In genomic region chr17:32275060-32276042, GRCh38 we compare ENCODE assay signal across 9 cellular contexts. TPM values are rescaled to one million over a fixed set of nuclear protein-coding genes. Genes with fewer than 3 reads are reported as not detected.
A peak's percentile ranks its signal among the peaks of the same experiment; 100 is the strongest.
DNase-seq lines count a peak whose midpoint lies in the region; ATAC-seq, FAIRE-seq and TF ChIP-seq lines count a peak whose summit lies in the region.
"Had no signal": no experiment of that assay in that cellular context is flagged by ENCODE, and none has a peak within 500 bp of the region (broad histone marks: within the 10 kb centered on the region; RNA-seq: fewer than 3 reads in every experiment).

No MANE protein-coding gene starts in this region.

- CTCF ChIA-PET in OCI-LY7 (lab: Charles Lee; ENCODE audit: unreplicated experiment), result no interaction called here

- no peaks in the 10 kb centered on the region for H3K36me3 ChIP-seq in OCI-LY7 (ENCODE audit: insufficient read depth, low read length)
- H3K36me3 ChIP-seq: thoracic aorta had no signal

- no peak for TF ChIP-seq CTCF in choroid plexus epithelial cell (conservative IDR thresholded peaks at IDR 0.05; ENCODE audit: low read depth, low read length)
- no peak for TF ChIP-seq CTCF in omental fat pad (IDR thresholded peaks at IDR 0.05)
- no peak for TF ChIP-seq CTCF in OCI-LY7 (conservative IDR thresholded peaks at IDR 0.05; ENCODE audit: low read length)

- peak; percentile 58 for ATAC-seq in omental fat pad (ENCODE audit: low FRiP score)
- ATAC-seq in HG03460 (IDR thresholded peaks at IDR 0.05; ENCODE audit: unreplicated experiment), result no peak

- H4K20me1 ChIP-seq in OCI-LY7 (ENCODE audit: insufficient read depth, low read length), result no peaks in the 10 kb centered on the region; the same call in 1 of the 2 replicates

- FAIRE-seq in GM12891 (lab: Jason Lieb, UNC), result no peak

- peaks cover 8% of the 10 kb centered on the region for H3K4me1 ChIP-seq in OCI-LY7 (ENCODE audit: insufficient read depth, low read length, poor library complexity, severe bottlenecking)

- H3K4me3 ChIP-seq in choroid plexus epithelial cell (ENCODE audit: low read depth, low read length) (no peak overlapping the region), OCI-LY7 (ENCODE audit: low read depth, low read length, poor library complexity, severe bottlenecking) (no peak overlapping the region)
- H3K4me3 ChIP-seq: thoracic aorta had no signal

- DNase-seq in GM04503 (ENCODE audit: low read depth) (peak; percentile 51), NCI-H1694 (lab: John Stamatoyannopoulos, UW) (peak; percentile 77), choroid plexus epithelial cell (ENCODE audit: low read depth) (peak; percentile 68), omental fat pad (ENCODE audit: low spot score) (no peak), KG1 (lab: John Stamatoyannopoulos, UW) (no peak), GM12891 (ENCODE audit: insufficient read length, low spot score) (no peak), OCI-LY7 (ENCODE audit: low spot score) (no peak)

- intact Hi-C loops in OCI-LY7 (cut with micrococcal nuclease; ENCODE audit: unreplicated experiment), result no loop called here

- H3K79me2 ChIP-seq in OCI-LY7 (ENCODE audit: insufficient read depth, low read depth, low read length), result no peaks in the 10 kb centered on the region

- no peaks in the 10 kb centered on the region for H3K9me3 ChIP-seq in OCI-LY7 (ENCODE audit: low read length)
- H3K9me3 ChIP-seq: thoracic aorta had no signal

- POLR2A ChIA-PET in OCI-LY7 (lab: Charles Lee), result no interaction called here

- no peaks in the 10 kb centered on the region for H3K9me2 ChIP-seq in OCI-LY7 (ENCODE audit: insufficient read depth, low read length)

- H3K4me2 ChIP-seq in OCI-LY7 (ENCODE audit: low read length), result no peak overlapping the region

- no peak overlapping the region for H3K27ac ChIP-seq in OCI-LY7 (ENCODE audit: low read depth, low read length, poor library complexity, severe bottlenecking)
- H3K27ac ChIP-seq: thoracic aorta had no signal

- no TSS peak for BruUV-seq in OCI-LY7 (replicated peaks; lab: Mats Ljungman, UMichigan)

- H2AFZ ChIP-seq in OCI-LY7 (ENCODE audit: low read length), result no peak overlapping the region

- TF ChIP-seq POLR2A in GM12891 (IDR thresholded peaks at IDR 0.05; ENCODE audit: low read depth, low read length), result no peak

TF ChIP-seq in GM12891, 5 proteins besides CTCF, POLR2A, EP300 and RAD21:
- TF ChIP-seq SPI1 (IDR thresholded peaks at IDR 0.05; ENCODE audit: low read depth, low read length), result no peak

RNA-seq across cellular contexts. Expression of gene RHBDL3, which starts 9.7 kb away (rescaled TPM):
- total RNA-seq in omental fat pad (1 to 10 TPM in 1 of 4 donors, under 1 TPM in 2, not detected in 1; 0.31 to 1.1 (median 0.37) TPM), OCI-LY7 (2022) (0.15 TPM in 1 of 2 replicates, not detected in the other)
- polyA plus RNA-seq in GM12891 (2012; ENCODE audit: low read depth, missing spikeins), result 0.09 TPM
- total RNA-seq in OCI-LY7 (2014; rRNA removed; shearing (Covaris generic)), result not detected in 2 replicates

Comparison
In these comparisons a context has a peak if more than half of its experiments do, and no peak if none do; other contexts are left out.
1. DNase-seq: peak in GM04503 (single experiment), NCI-H1694 (single experiment) and choroid plexus epithelial cell (single experiment); none in omental fat pad (single experiment), KG1 (single experiment), GM12891 (single experiment) and OCI-LY7 (single experiment).